Comparison of ENCODE assay signal across 1 cellular context in genomic region chr1:100700586-100700985, GRCh38.
TF ChIP-seq lines count a peak whose summit lies in the region.

No MANE protein-coding gene starts in this region.

TF ChIP-seq in H1, 55 proteins besides CTCF, POLR2A, EP300 and RAD21 (continued from another document):
- no peak for TF ChIP-seq CHD7 (IDR thresholded peaks at IDR 0.05; ENCODE audit: insufficient replicate concordance, low read length)
- TF ChIP-seq POLR2AphosphoS5 (IDR thresholded peaks at IDR 0.05; ENCODE audit: low read depth, low read length), result no peak
- no peak for TF ChIP-seq MAX (IDR thresholded peaks at IDR 0.05)
